Comparison of ENCODE assay signal across 8 cellular contexts in the genomic region with DNA sequence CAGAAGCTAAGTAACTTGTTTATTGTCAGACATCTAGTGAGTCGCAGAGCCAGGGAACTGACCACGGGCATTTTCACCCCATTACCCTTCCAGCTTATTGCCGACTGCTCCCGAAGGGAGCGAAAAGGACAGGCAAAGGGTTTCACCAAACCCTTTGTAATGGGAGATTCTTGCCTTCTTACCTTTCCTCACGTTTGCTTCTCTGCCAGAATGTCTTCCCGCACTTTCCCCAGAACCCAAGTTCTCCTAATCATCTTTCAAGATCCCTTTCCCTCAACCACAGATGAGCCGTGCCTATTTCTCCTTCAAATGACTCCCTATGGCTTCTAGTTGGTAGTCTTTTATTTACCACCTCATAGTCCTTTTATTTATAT. TPM values are rescaled to one million over a fixed set of nuclear protein-coding genes. Genes with fewer than 3 reads are reported as not detected.
DNase-seq lines count a peak whose midpoint lies in the region; ATAC-seq and TF ChIP-seq lines count a peak whose summit lies in the region.

No MANE protein-coding gene starts in this region.

- H3K9me3 ChIP-seq in right atrium auricular region = no peaks in the 10 kb centered on the region
- no peaks in the 10 kb centered on the region for H3K9me3 ChIP-seq in ascending aorta
- no peaks in the 10 kb centered on the region for H3K9me3 ChIP-seq in left lung
- no peaks in the 10 kb centered on the region for H3K9me3 ChIP-seq in tibial artery

- H3K36me3 ChIP-seq in right atrium auricular region (peaks cover 16% of the 10 kb centered on the region), ascending aorta (peaks cover 8 to 22% of the 10 kb centered on the region in 2 donors), left lung (peaks cover 0 to 30% of the 10 kb centered on the region in 2 donors), tibial artery (peaks cover 12 to 27% (median 15%) of the 10 kb centered on the region in 3 donors)

- H3K4me1 ChIP-seq in right atrium auricular region (peaks cover 0 to 36% of the 10 kb centered on the region in 2 donors), ascending aorta (peaks cover 8 to 22% of the 10 kb centered on the region in 2 donors), left lung (peaks cover 24 to 47% of the 10 kb centered on the region in 2 donors), tibial artery (peaks cover 0 to 40% (median 24%) of the 10 kb centered on the region in 4 donors)

- ATAC-seq in left cardiac atrium (no peak), left lung (no peak), GM21528 (IDR thresholded peaks at IDR 0.05; ENCODE audit: low FRiP score, unreplicated experiment) (no peak)

- DNase-seq in right atrium auricular region (ENCODE audit: low spot score) (no peak), left cardiac atrium (no peak), ascending aorta (ENCODE audit: low spot score in 2 of 2) (no peak), left lung (no peak), tibial artery (no peak), A172 (ENCODE audit: low spot score) (no peak), SW480 (ENCODE audit: low spot score) (no peak)

- peak overlapping the region; percentile 96 to 100 for H3K4me3 ChIP-seq in right atrium auricular region
- H3K4me3 ChIP-seq in ascending aorta = peak overlapping the region; percentile 93 to 96
- H3K4me3 ChIP-seq in left lung = peak overlapping the region; percentile 96 to 97
- peak overlapping the region; percentile 78 to 99 for H3K4me3 ChIP-seq in tibial artery

- peak overlapping the region; percentile 83 to 87 for H3K27ac ChIP-seq in right atrium auricular region
- H3K27ac ChIP-seq in ascending aorta = peak overlapping the region; percentile 84 to 93
- H3K27ac ChIP-seq in left lung = peak overlapping the region; percentile 89
- H3K27ac ChIP-seq in tibial artery = peak overlapping the region; percentile 88 to 93

- intact Hi-C loops in left cardiac atrium (cut with DNase I) = no loop called here
- intact Hi-C loops in ascending aorta (cut with DNase I) = loop anchor here (1.0 to 10.0 kb wide), 5 partner anchors 32 to 438 kb away; partner anchors contain the start of genes AASDH, PPAT and REST
- intact Hi-C loops in left lung (cut with DNase I) = no loop called here
- intact Hi-C loops in tibial artery (cut with DNase I; ENCODE audit: low total_unique reads) = loop anchor here (2.0 to 10.0 kb wide), 2 partner anchors 32 to 52 kb away; partner anchors contain the start of gene PPAT

- no peaks in the 10 kb centered on the region for H3K27me3 ChIP-seq in right atrium auricular region
- H3K27me3 ChIP-seq in ascending aorta = no peaks in the 10 kb centered on the region
- H3K27me3 ChIP-seq in left lung = no peaks in the 10 kb centered on the region
- no peaks in the 10 kb centered on the region for H3K27me3 ChIP-seq in tibial artery

- TF ChIP-seq CTCF in right atrium auricular region (IDR thresholded peaks at IDR 0.05) (no peak), ascending aorta (IDR thresholded peaks at IDR 0.05) (no peak), left lung (IDR thresholded peaks at IDR 0.05) (no peak), tibial artery (IDR thresholded peaks at IDR 0.05) (no peak)

RNA-seq across cellular contexts. Expression of gene SRP72, which starts 0.5 kb away (rescaled TPM):
- total RNA-seq in right atrium auricular region (10 to 100 TPM; 22.1 to 46.3 TPM), left cardiac atrium (10 to 100 TPM; 38.9 to 56.7 TPM), ascending aorta (89.4 TPM), left lung (10 to 100 TPM; 85.3 to 85.8 TPM)
- total RNA-seq in A172 (2014; rRNA removed; shearing (Covaris generic)) = 79.8 and 95.5 TPM in 2 replicates

RNA-seq across cellular contexts. Expression of gene PAICS, which starts 30.8 kb away (rescaled TPM):
- 10 to 100 TPM; 13.5 to 15.7 TPM for total RNA-seq in right atrium auricular region
- total RNA-seq in left cardiac atrium = 10 to 100 TPM; 21.8 to 34.6 TPM
- 9.6 TPM for total RNA-seq in ascending aorta
- 10 to 100 TPM; 34.6 to 63.5 TPM for total RNA-seq in left lung
- total RNA-seq in A172 (2014; rRNA removed; shearing (Covaris generic)) = 93.0 and 120 TPM in 2 replicates

RNA-seq across cellular contexts. Expression of gene PPAT, which starts 31.5 kb away (rescaled TPM):
- total RNA-seq in right atrium auricular region = 1 to 10 TPM; 1.9 TPM
- 1 to 10 TPM; 3.9 to 5.5 TPM for total RNA-seq in left cardiac atrium
- 3.6 TPM for total RNA-seq in ascending aorta
- total RNA-seq in left lung = 1 to 10 TPM; 6.4 to 9.5 TPM
- total RNA-seq in A172 (2014; rRNA removed; shearing (Covaris generic)) = 34.5 and 35.0 TPM in 2 replicates

RNA-seq across cellular contexts. Expression of gene ARL9, which starts 38.7 kb away (rescaled TPM):
- total RNA-seq in right atrium auricular region (not detected), left cardiac atrium (not detected), ascending aorta (not detected), left lung (under 1 TPM in 1 of 2 donors, not detected in 1; 0.15 TPM)
- not detected in 2 replicates for total RNA-seq in A172 (2014; rRNA removed; shearing (Covaris generic))

Comparison
In these comparisons a context has a peak if more than half of its experiments do, and no peak if none do; other contexts are left out.
1. intact Hi-C loops: an anchor here in ascending aorta (1.0 to 10.0 kb wide) and tibial artery (2.0 to 10.0 kb wide); none called in left cardiac atrium and left lung.